In the genomic region with DNA sequence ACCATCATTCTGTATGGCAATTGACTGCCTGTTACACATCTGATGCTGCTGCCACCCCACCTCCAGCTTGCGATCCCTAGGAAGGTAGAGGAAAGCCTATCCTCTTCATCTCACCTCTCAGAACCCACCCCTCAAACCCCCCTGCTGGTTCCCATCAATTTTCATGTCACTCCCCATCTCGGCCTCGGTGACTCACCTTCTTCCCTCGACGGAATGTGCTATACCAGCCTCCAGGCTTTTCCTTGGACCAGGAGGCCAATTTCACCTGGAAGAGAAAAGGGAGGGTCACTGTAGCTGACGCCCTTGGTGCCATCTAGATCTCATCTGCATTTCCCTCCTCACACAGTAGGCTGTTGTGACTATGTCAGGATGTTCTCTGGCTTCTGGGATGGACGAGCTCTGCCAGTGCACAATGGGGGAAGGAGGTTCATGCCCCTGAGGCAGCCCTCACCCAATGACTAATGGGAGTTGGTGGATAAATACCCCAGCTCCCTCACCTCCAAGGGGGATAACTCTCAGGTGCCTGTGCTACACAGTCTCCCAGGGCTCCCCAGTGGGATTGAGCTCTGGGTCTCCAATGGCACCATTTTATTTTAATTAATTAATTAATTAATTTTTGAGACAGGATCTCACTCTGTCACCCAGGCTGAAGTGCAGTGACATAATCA, we compare ENCODE assay signal across 37 cellular contexts. TPM values are rescaled to one million over a fixed set of nuclear protein-coding genes. Genes with fewer than 3 reads are reported as not detected.
"Had no signal": no experiment of that assay in that cellular context is flagged by ENCODE, and none has a peak within 500 bp of the region (broad histone marks: within the 10 kb centered on the region; RNA-seq: fewer than 3 reads in every experiment).

No MANE protein-coding gene starts in this region.

- H3K4me3 Mint-ChIP-seq: activated B cell treated with CpG ODN at 0.5 μM for 24 hours; activated CD4-positive, alpha-beta memory T cell treated with anti-CD3 and anti-CD28 coated beads for 36 hours; activated CD8-positive, alpha-beta memory T cell treated with anti-CD3 and anti-CD28 coated beads, Interleukin-2, amount 10 ng/mL, durations not matched to agents 7 days and 5 days; activated CD8-positive, alpha-beta T cell treated with anti-CD3 and anti-CD28 coated beads, Interleukin-2, amount 10 ng/mL, durations not matched to agents 7 days and 5 days; activated naive CD4-positive, alpha-beta T cell treated with anti-CD3 and anti-CD28 coated beads, Interleukin-2, amount 10 ng/mL, durations not matched to agents 7 days and 5 days; activated naive CD8-positive, alpha-beta T cell; activated T-helper 1 cell treated with anti-CD3 and anti-CD28 coated beads, Interleukin-12 subunit alpha, Interleukin-12 subunit beta, Interleukin-2, Interleukin-4 antibody, amounts not matched to agents 30 ng/mL and 10 ng/mL and 1 ng/mL, durations not matched to agents 14 hours and 24 hours and 36 hours; central memory CD8-positive, alpha-beta T cell; effector memory CD8-positive, alpha-beta T cell had no signal

- ATAC-seq: activated CD4-positive, CD25-positive, alpha-beta regulatory T cell treated with anti-CD3 and anti-CD28 coated beads, Interleukin-2, amount 50 U/mL, for 24 hours; activated CD8-positive, alpha-beta memory T cell treated with anti-CD3 and anti-CD28 coated beads, Interleukin-2, amount 10 ng/mL, durations not matched to agents 7 days and 5 days; activated CD8-positive, alpha-beta T cell treated with anti-CD3 and anti-CD28 coated beads, Interleukin-2, amount 10 ng/mL, durations not matched to agents 7 days and 5 days; effector memory CD8-positive, alpha-beta T cell; gastroesophageal sphincter had no signal

- H3K36me3 Mint-ChIP-seq: activated CD4-positive, alpha-beta memory T cell treated with anti-CD3 and anti-CD28 coated beads for 36 hours; activated CD8-positive, alpha-beta memory T cell treated with anti-CD3 and anti-CD28 coated beads, Interleukin-2, amount 10 ng/mL, durations not matched to agents 7 days and 5 days; activated naive CD4-positive, alpha-beta T cell treated with anti-CD3 and anti-CD28 coated beads, Interleukin-2, amount 10 ng/mL, durations not matched to agents 7 days and 5 days; activated naive CD8-positive, alpha-beta T cell had no signal

- H3K27ac Mint-ChIP-seq: activated B cell treated with CpG ODN at 0.5 μM for 24 hours; activated CD4-positive, alpha-beta memory T cell treated with anti-CD3 and anti-CD28 coated beads for 36 hours; activated CD8-positive, alpha-beta memory T cell treated with anti-CD3 and anti-CD28 coated beads, Interleukin-2, amount 10 ng/mL, durations not matched to agents 7 days and 5 days; activated CD8-positive, alpha-beta T cell treated with anti-CD3 and anti-CD28 coated beads, Interleukin-2, amount 10 ng/mL, durations not matched to agents 7 days and 5 days; activated naive CD4-positive, alpha-beta T cell treated with anti-CD3 and anti-CD28 coated beads, Interleukin-2, amount 10 ng/mL, durations not matched to agents 7 days and 5 days; activated naive CD8-positive, alpha-beta T cell; activated T-helper 1 cell treated with anti-CD3 and anti-CD28 coated beads, Interleukin-12 subunit alpha, Interleukin-12 subunit beta, Interleukin-2, Interleukin-4 antibody, amounts not matched to agents 30 ng/mL and 10 ng/mL and 1 ng/mL, durations not matched to agents 14 hours and 24 hours and 36 hours; activated T-helper 2 cell treated with anti-CD3 and anti-CD28 coated beads, Interferon-gamma antibody, Interleukin-2, Interleukin-4, amounts not matched to agents 10 μg/mL and 5 μg/mL and 100 μg/mL, durations not matched to agents 14 hours and 24 hours and 36 hours; effector memory CD8-positive, alpha-beta T cell had no signal

- H3K9me3 Mint-ChIP-seq: activated B cell treated with CpG ODN at 0.5 μM for 24 hours; activated CD4-positive, alpha-beta memory T cell treated with anti-CD3 and anti-CD28 coated beads for 36 hours; activated naive CD4-positive, alpha-beta T cell treated with anti-CD3 and anti-CD28 coated beads, Interleukin-2, amount 10 ng/mL, durations not matched to agents 7 days and 5 days; activated T-helper 1 cell treated with anti-CD3 and anti-CD28 coated beads, Interleukin-12 subunit alpha, Interleukin-12 subunit beta, Interleukin-2, Interleukin-4 antibody, amounts not matched to agents 30 ng/mL and 10 ng/mL and 1 ng/mL, durations not matched to agents 14 hours and 24 hours and 36 hours; activated T-helper 2 cell treated with anti-CD3 and anti-CD28 coated beads, Interferon-gamma antibody, Interleukin-2, Interleukin-4, amounts not matched to agents 10 μg/mL and 5 μg/mL and 100 μg/mL, durations not matched to agents 14 hours and 24 hours and 36 hours; central memory CD8-positive, alpha-beta T cell; effector memory CD8-positive, alpha-beta T cell had no signal

- DNase-seq: activated B cell treated with CpG ODN at 0.5 μM for 24 hours; activated CD4-positive, alpha-beta memory T cell treated with anti-CD3 and anti-CD28 coated beads for 36 hours; activated CD4-positive, alpha-beta T cell treated with anti-CD3 and anti-CD28 coated beads for 48 hours; activated CD4-positive, alpha-beta T cell treated with anti-CD3 and anti-CD28 coated beads, Interleukin-2, amount 50 U/mL, for 1 hour; activated CD8-positive, alpha-beta memory T cell treated with anti-CD3 and anti-CD28 coated beads, Interleukin-2, amount 10 ng/mL, durations not matched to agents 7 days and 5 days; activated CD8-positive, alpha-beta memory T cell treated with anti-CD3 and anti-CD28 coated beads, Interleukin-2, amount 50 U/mL, for 4 hours; activated CD8-positive, alpha-beta T cell treated with anti-CD3 and anti-CD28 coated beads, Interleukin-2, amount 10 ng/mL, durations not matched to agents 7 days and 5 days; activated effector memory CD4-positive, alpha-beta T cell treated with anti-CD3 and anti-CD28 coated beads, Interleukin-2, amount 50 U/mL, for 16 hours; activated naive CD4-positive, alpha-beta T cell treated with anti-CD3 and anti-CD28 coated beads, Interleukin-2, amount 10 ng/mL, durations not matched to agents 7 days and 5 days; activated T-cell treated with anti-CD3 and anti-CD28 coated beads, Interleukin-2, amount 50 U/mL, for 1 hour; activated T-cell treated with anti-CD3 and anti-CD28 coated beads, Interleukin-2, amount 50 U/mL, for 48 hours; amniotic stem cell; anterior cingulate cortex; brain microvascular endothelial cell; cortex of kidney; dermis blood vessel endothelial cell; effector CD4-positive, alpha-beta T cell; effector memory CD8-positive, alpha-beta T cell; esophagus squamous epithelium; foreskin melanocyte; T-helper 2 cell had no signal

- H3K4me1 Mint-ChIP-seq: activated B cell treated with CpG ODN at 0.5 μM for 24 hours; activated CD8-positive, alpha-beta memory T cell treated with anti-CD3 and anti-CD28 coated beads, Interleukin-2, amount 10 ng/mL, durations not matched to agents 7 days and 5 days; activated naive CD4-positive, alpha-beta T cell treated with anti-CD3 and anti-CD28 coated beads, Interleukin-2, amount 10 ng/mL, durations not matched to agents 7 days and 5 days; central memory CD8-positive, alpha-beta T cell had no signal

RNA-seq across cellular contexts. Expression of gene OLFM2, which starts 26.4 kb away (rescaled TPM):
- total RNA-seq: activated B cell treated with CpG ODN at 0.5 μM for 24 hours had no signal

RNA-seq across cellular contexts. Expression of gene COL5A3, which starts 47.5 kb away (rescaled TPM):
- total RNA-seq: activated B cell treated with CpG ODN at 0.5 μM for 24 hours, endothelial cell of umbilical vein had no signal

RNA-seq across cellular contexts. Expression of gene RDH8, which starts 50.5 kb away (rescaled TPM):
- total RNA-seq: activated B cell treated with CpG ODN at 0.5 μM for 24 hours; activated CD4-positive, alpha-beta memory T cell treated with anti-CD3 and anti-CD28 coated beads for 36 hours; activated CD8-positive, alpha-beta memory T cell treated with anti-CD3 and anti-CD28 coated beads for 36 hours; activated CD8-positive, alpha-beta memory T cell treated with anti-CD3 and anti-CD28 coated beads, Interleukin-2, amount 10 ng/mL, durations not matched to agents 7 days and 5 days; activated CD8-positive, alpha-beta T cell treated with anti-CD3 and anti-CD28 coated beads, Interleukin-2, amount 10 ng/mL, durations not matched to agents 7 days and 5 days; activated T-helper 1 cell treated with anti-CD3 and anti-CD28 coated beads, Interleukin-12 subunit alpha, Interleukin-12 subunit beta, Interleukin-2, Interleukin-4 antibody, amounts not matched to agents 30 ng/mL and 10 ng/mL and 1 ng/mL, durations not matched to agents 14 hours and 24 hours and 36 hours; activated T-helper 2 cell treated with anti-CD3 and anti-CD28 coated beads, Interferon-gamma antibody, Interleukin-2, Interleukin-4, amounts not matched to agents 10 μg/mL and 5 μg/mL and 100 μg/mL, durations not matched to agents 14 hours and 24 hours and 36 hours; astrocyte; bronchial epithelial cell; cardiac septum; cerebellum; dermis blood vessel endothelial cell; endothelial cell of umbilical vein; esophagus squamous epithelium; fibroblast of lung; fibroblast of villous mesenchyme; gastroesophageal sphincter; glomerular endothelial cell; T-helper 1 cell treated with Interleukin-12 subunit alpha and Interleukin-12 subunit beta and Interleukin-4 antibody, amounts not matched to agents 30 ng/mL and 1 ng/mL, for 36 hours had no signal
